8 cellular contexts compared by ENCODE assay signal in genomic region chr20:53587157-53587703, GRCh38. TPM values are rescaled to one million over a fixed set of nuclear protein-coding genes. Genes with fewer than 3 reads are reported as not detected.
A peak's percentile ranks its signal among the peaks of the same experiment; 100 is the strongest.
DNase-seq lines count a peak whose midpoint lies in the region; ATAC-seq, FAIRE-seq and TF ChIP-seq lines count a peak whose summit lies in the region.
"Not testable (repeated sequence)": the region's sequence is repeated elsewhere in the genome, so short reads cannot be mapped to it uniquely, and the experiment has no call there.

No MANE protein-coding gene starts in this region.

- not testable (repeated sequence) for TF ChIP-seq EP300 in SK-N-SH (IDR thresholded peaks at IDR 0.05; ENCODE audit: borderline replicate concordance in 1 of 2, low read depth in 1 of 2, low read length in 1 of 2)

- not testable (repeated sequence) for H4K20me1 ChIP-seq in SK-N-SH (ENCODE audit: insufficient read depth); astrocyte (ENCODE audit: insufficient read depth, low read length)

- not testable (repeated sequence) for H3K9me3 ChIP-seq in CD4-positive, alpha-beta memory T cell (ENCODE audit: control insufficient read depth in 1 of 2, low read length in 2 of 2); HUES64 (ENCODE audit: insufficient read depth, low read depth, low read length); SK-N-SH; astrocyte (ENCODE audit: insufficient read depth, low read depth, low read length); left ventricle myocardium inferior (replicated peaks); neutrophil

- peaks cover 7 to 21% of the 10 kb centered on the region in 2 donors for H3K36me3 Mint-ChIP-seq in CD4-positive, alpha-beta memory T cell
- peaks cover 33% of the 10 kb centered on the region for H3K36me3 Mint-ChIP-seq in activated CD8-positive, alpha-beta memory T cell treated with anti-CD3 and anti-CD28 coated beads, Interleukin-2, amount 10 ng/mL, durations not matched to agents 7 days and 5 days
- H3K36me3 Mint-ChIP-seq in astrocyte (ENCODE audit: low read depth, unreplicated experiment) = not testable (repeated sequence)
- peaks cover 10% of the 10 kb centered on the region for H3K36me3 Mint-ChIP-seq in type B pancreatic cell

- not testable (repeated sequence) for H2AFZ ChIP-seq in SK-N-SH (ENCODE audit: low read depth); astrocyte (ENCODE audit: low read depth, low read length)

- intact Hi-C loops in CD4-positive, alpha-beta memory T cell (cut with micrococcal nuclease); left ventricle myocardium inferior (cut with micrococcal nuclease): not testable (repeated sequence)

- not testable (repeated sequence) for H3K27me3 Mint-ChIP-seq in CD4-positive, alpha-beta memory T cell; activated CD8-positive, alpha-beta memory T cell treated with anti-CD3 and anti-CD28 coated beads, Interleukin-2, amount 10 ng/mL, durations not matched to agents 7 days and 5 days; astrocyte (ENCODE audit: low read depth, unreplicated experiment); type B pancreatic cell

- FAIRE-seq in astrocyte (lab: Jason Lieb, UNC) = peak; percentile 5

- not testable (repeated sequence) for DNase-seq in CD4-positive, alpha-beta memory T cell; SK-N-SH; activated CD8-positive, alpha-beta memory T cell treated with anti-CD3 and anti-CD28 coated beads, Interleukin-2, amount 10 ng/mL, durations not matched to agents 7 days and 5 days; astrocyte (ENCODE audit: low read depth); left ventricle myocardium inferior; type B pancreatic cell (ENCODE audit: extremely low spot score, unreplicated experiment)

- not testable (repeated sequence) for H3K9me3 Mint-ChIP-seq in CD4-positive, alpha-beta memory T cell; activated CD8-positive, alpha-beta memory T cell treated with anti-CD3 and anti-CD28 coated beads, Interleukin-2, amount 10 ng/mL, durations not matched to agents 7 days and 5 days (ENCODE audit: low read depth); astrocyte (ENCODE audit: unreplicated experiment); type B pancreatic cell

- CTCF ChIA-PET in CD4-positive, alpha-beta memory T cell (lab: Charles Lee; ENCODE audit: partially characterized antibody) = interaction anchor here (1.5 to 1.9 kb wide), 3 partner anchors 22 to 329 kb away, joined by 5 to 8 read pairs (median 7); no protein-coding TSS in a partner anchor
- CTCF ChIA-PET in SK-N-SH (lab: Yijun Ruan, JAX) = interaction anchor here (0.8 kb wide), 1 partner anchor 9 kb away, joined by 3 read pairs; no protein-coding TSS in a partner anchor
- CTCF ChIA-PET in activated CD8-positive, alpha-beta memory T cell treated with anti-CD3 and anti-CD28 coated beads, Interleukin-2, amount 10 ng/mL, durations not matched to agents 7 days and 5 days (lab: Charles Lee) = not testable (repeated sequence)

- WGBS in HUES64 = 88% methylated on average over 1 of the region's 1 CpG
- 97% methylated on average over 1 of the region's 1 CpG for WGBS in SK-N-SH (ENCODE audit: low lambda C conversion rate)

- H3K4me3 ChIP-seq in CD4-positive, alpha-beta memory T cell (ENCODE audit: low read length in 2 of 2) = peak overlapping the region in 1 of 2 donors; percentile 6
- not testable (repeated sequence) for H3K4me3 ChIP-seq in HUES64 (ENCODE audit: low read length); SK-N-SH (ENCODE audit: low read depth in 2 of 2, low read length in 1 of 2); astrocyte (ENCODE audit: insufficient read depth, low read depth, low read length); left ventricle myocardium inferior; neutrophil (ENCODE audit: low read depth in 1 of 2, low read length in 1 of 2)

- H3K9ac ChIP-seq in HUES64 (ENCODE audit: low read depth, low read length) (peak overlapping the region; percentile 44), SK-N-SH (peak overlapping the region; percentile 30; the same call in 1 of the 2 replicates)
- H3K9ac ChIP-seq in astrocyte (ENCODE audit: low read length) = not testable (repeated sequence)

- not testable (repeated sequence) for H3K27me3 ChIP-seq in CD4-positive, alpha-beta memory T cell (ENCODE audit: insufficient read depth, low read length); HUES64 (ENCODE audit: insufficient read depth, low read length); SK-N-SH (ENCODE audit: insufficient read depth); astrocyte (ENCODE audit: insufficient read depth, low read length); left ventricle myocardium inferior (ENCODE audit: low read depth); neutrophil

- peak overlapping the region; percentile 93 to 100 (median 97) for H3K27ac Mint-ChIP-seq in CD4-positive, alpha-beta memory T cell
- peak overlapping the region; percentile 88 for H3K27ac Mint-ChIP-seq in activated CD8-positive, alpha-beta memory T cell treated with anti-CD3 and anti-CD28 coated beads, Interleukin-2, amount 10 ng/mL, durations not matched to agents 7 days and 5 days
- peak overlapping the region; percentile 34 for H3K27ac Mint-ChIP-seq in astrocyte (ENCODE audit: unreplicated experiment)
- H3K27ac Mint-ChIP-seq in type B pancreatic cell = peak overlapping the region; percentile 26

- TF ChIP-seq CTCF in SK-N-SH (IDR thresholded peaks at IDR 0.05); astrocyte (IDR thresholded peaks at IDR 0.05; ENCODE audit: insufficient read depth, low read depth, low read length); left ventricle myocardium inferior (IDR thresholded peaks at IDR 0.05; ENCODE audit: borderline replicate concordance); neutrophil (IDR thresholded peaks at IDR 0.05); type B pancreatic cell (conservative IDR thresholded peaks at IDR 0.05): not testable (repeated sequence)

- POLR2A ChIA-PET in CD4-positive, alpha-beta memory T cell (lab: Charles Lee; ENCODE audit: partially characterized antibody) = interaction anchor here (0.8 to 3.4 kb wide), 4 partner anchors 7 to 285 kb away, joined by 7 to 19 read pairs (median 8); partner anchors contain the start of gene ZNF217
- POLR2A ChIA-PET in SK-N-SH (lab: Yijun Ruan, JAX) = not testable (repeated sequence)

- peaks cover 39 to 91% (median 58%) of the 10 kb centered on the region in 4 donors for H3K4me1 Mint-ChIP-seq in CD4-positive, alpha-beta memory T cell
- peaks cover 47% of the 10 kb centered on the region for H3K4me1 Mint-ChIP-seq in activated CD8-positive, alpha-beta memory T cell treated with anti-CD3 and anti-CD28 coated beads, Interleukin-2, amount 10 ng/mL, durations not matched to agents 7 days and 5 days
- H3K4me1 Mint-ChIP-seq in astrocyte (ENCODE audit: low read depth, unreplicated experiment) (peaks cover 49% of the 10 kb centered on the region), type B pancreatic cell (ENCODE audit: unreplicated experiment) (peaks cover 44% of the 10 kb centered on the region)

- peak overlapping the region; percentile 68 for H3K27ac ChIP-seq in CD4-positive, alpha-beta memory T cell (ENCODE audit: low read depth, low read length)
- H3K27ac ChIP-seq in HUES64 (ENCODE audit: low read depth, low read length) (0 out of 2 replicates have a peak overlapping the region, but pooled peaks have one; percentile 23), SK-N-SH (ENCODE audit: low read depth in 2 of 2, low read length in 1 of 2) (peak overlapping the region in 1 of 2 experiments; percentile 95; a peak in 2 of 4 replicates), left ventricle myocardium inferior (replicated peaks) (peak overlapping the region; percentile 50), neutrophil (peak overlapping the region; percentile 65)
- H3K27ac ChIP-seq in astrocyte (ENCODE audit: low read depth, low read length) = not testable (repeated sequence)

- TF ChIP-seq RAD21 in SK-N-SH (IDR thresholded peaks at IDR 0.05; ENCODE audit: low read length) = not testable (repeated sequence)

- H3K9me2 ChIP-seq in SK-N-SH = not testable (repeated sequence)

- not testable (repeated sequence) for ATAC-seq in activated CD8-positive, alpha-beta memory T cell treated with anti-CD3 and anti-CD28 coated beads, Interleukin-2, amount 10 ng/mL, durations not matched to agents 7 days and 5 days

- H3K4me1 ChIP-seq in CD4-positive, alpha-beta memory T cell (ENCODE audit: insufficient read depth, low read length) = peaks cover 73% of the 10 kb centered on the region
- H3K4me1 ChIP-seq in HUES64 (ENCODE audit: insufficient read depth, low read length) (peaks cover 78% of the 10 kb centered on the region), SK-N-SH (ENCODE audit: control insufficient read depth in 1 of 2, insufficient read depth in 2 of 2, low read depth in 1 of 2, low read length in 1 of 2) (peaks cover 9 to 62% of the 10 kb centered on the region in 2 experiments), astrocyte (ENCODE audit: insufficient read depth, low read length) (peaks cover 25% of the 10 kb centered on the region), left ventricle myocardium inferior (peaks cover 93% of the 10 kb centered on the region), neutrophil (ENCODE audit: control insufficient read depth in 1 of 2, insufficient read depth in 1 of 2, low read depth in 1 of 2, low read length in 1 of 2) (peaks cover 78 to 79% of the 10 kb centered on the region in 2 experiments)

- H3K4me3 Mint-ChIP-seq in CD4-positive, alpha-beta memory T cell = peak overlapping the region; percentile 78 to 93 (median 86)
- H3K4me3 Mint-ChIP-seq in activated CD8-positive, alpha-beta memory T cell treated with anti-CD3 and anti-CD28 coated beads, Interleukin-2, amount 10 ng/mL, durations not matched to agents 7 days and 5 days = peak overlapping the region; percentile 74
- not testable (repeated sequence) for H3K4me3 Mint-ChIP-seq in astrocyte (ENCODE audit: unreplicated experiment); type B pancreatic cell

- peaks cover 100% of the 10 kb centered on the region for H3K79me2 ChIP-seq in SK-N-SH (ENCODE audit: insufficient read depth)
- H3K79me2 ChIP-seq in astrocyte (ENCODE audit: insufficient read depth, low read length) = peaks cover 95% of the 10 kb centered on the region

- H3F3A ChIP-seq in SK-N-SH (replicated peaks; ENCODE audit: insufficient read depth) = peaks cover 29% of the 10 kb centered on the region

- H3K36me3 ChIP-seq in CD4-positive, alpha-beta memory T cell (ENCODE audit: insufficient read depth, low read length); HUES64 (ENCODE audit: insufficient read depth, low read length); astrocyte (ENCODE audit: insufficient read depth, low read length); left ventricle myocardium inferior; neutrophil: not testable (repeated sequence)
- H3K36me3 ChIP-seq in SK-N-SH (replicated peaks in 1 of 2; ENCODE audit: control insufficient read depth in 1 of 2, insufficient read depth in 2 of 2, low read length in 1 of 2) = peaks cover 6 to 12% of the 10 kb centered on the region in 2 experiments

- peak overlapping the region; percentile 60; the same call in 1 of the 2 replicates for H3K4me2 ChIP-seq in SK-N-SH
- H3K4me2 ChIP-seq in astrocyte (ENCODE audit: low read length) = not testable (repeated sequence)

RNA-seq across cellular contexts. Expression of gene ZNF217, which starts 6.4 kb away (rescaled TPM):
- 100 to 1,000 TPM; 100 to 111 TPM for total RNA-seq in CD4-positive, alpha-beta memory T cell
- polyA plus RNA-seq in CD4-positive, alpha-beta memory T cell = 10 to 100 TPM; 11.6 to 28.6 TPM
- polyA plus RNA-seq in HUES64 (2013, experiment 1 of 2) = 33.1 TPM
- 40.0 TPM for polyA plus RNA-seq in HUES64 (2013, experiment 2 of 2)
- polyA plus RNA-seq in SK-N-SH (2012; rRNA removed) = 6.9 and 7.1 TPM in 2 replicates
- polyA plus RNA-seq in SK-N-SH (2012; cell fraction: cytosol; rRNA removed) = 7.6 and 8.5 TPM in 2 replicates
- 13.4 and 14.5 TPM in 2 replicates for polyA plus RNA-seq in SK-N-SH (2012; cell fraction: nucleus; rRNA removed)
- 10 to 100 TPM; 80.2 to 81.9 TPM for total RNA-seq in activated CD8-positive, alpha-beta memory T cell treated with anti-CD3 and anti-CD28 coated beads, Interleukin-2, amount 10 ng/mL, durations not matched to agents 7 days and 5 days
- total RNA-seq in astrocyte (54.6 and 57.9 TPM in 2 replicates), left ventricle myocardium inferior (5.4 TPM), type B pancreatic cell (ENCODE audit: low replicate concordance) (32.8 and 78.1 TPM in 2 replicates)

Comparison
In these comparisons a context has a peak if more than half of its experiments do, and no peak if none do; other contexts are left out.
1. H3K27ac Mint-ChIP-seq: peak in every context shown above with its lines; median percentile 97 in CD4-positive, alpha-beta memory T cell; 88 in activated CD8-positive, alpha-beta memory T cell treated with anti-CD3 and anti-CD28 coated beads, Interleukin-2, amount 10 ng/mL, durations not matched to agents 7 days and 5 days; 34 in astrocyte; 26 in type B pancreatic cell.